Comparison of ENCODE assay signal across 12 cellular contexts in genomic region chr1:193181985-193182384, GRCh38. TPM values are rescaled to one million over a fixed set of nuclear protein-coding genes. Genes with fewer than 3 reads are reported as not detected.
A peak's percentile ranks its signal among the peaks of the same experiment; 100 is the strongest.
DNase-seq lines count a peak whose midpoint lies in the region; ATAC-seq, FAIRE-seq and TF ChIP-seq lines count a peak whose summit lies in the region.
"Had no signal": no experiment of that assay in that cellular context is flagged by ENCODE, and none has a peak within 500 bp of the region (broad histone marks: within the 10 kb centered on the region; RNA-seq: fewer than 3 reads in every experiment).

No MANE protein-coding gene starts in this region.

- peaks cover 28% of the 10 kb centered on the region for H3F3A ChIP-seq in GM23248 (ENCODE audit: insufficient read depth)

- POLR2A ChIA-PET in GM12878 (lab: Charles Lee): no interaction called here

- no peaks in the 10 kb centered on the region for H3K36me3 Mint-ChIP-seq in natural killer cell

- H3K27ac Mint-ChIP-seq in natural killer cell: no peak overlapping the region
- H3K27ac Mint-ChIP-seq: activated B cell treated with CpG ODN at 0.5 μM for 24 hours had no signal

- TF ChIP-seq RAD21 in GM12878 (IDR thresholded peaks at IDR 0.05; ENCODE audit: insufficient read depth, low read depth, low read length): no peak

- no peaks in the 10 kb centered on the region for H4K20me1 ChIP-seq in GM23248 (ENCODE audit: insufficient read depth)
- H4K20me1 ChIP-seq in GM12878 (ENCODE audit: control insufficient read depth, insufficient read depth): no peaks in the 10 kb centered on the region

- H3K4me3 Mint-ChIP-seq in natural killer cell: no peak overlapping the region
- H3K4me3 Mint-ChIP-seq: activated B cell treated with CpG ODN at 0.5 μM for 24 hours had no signal

- ATAC-seq in GM12878 (peak; percentile 32; the same call in 2 of the 3 replicates), SK-N-SH treated with all-trans-retinoic acid at 6 μM for 48 hours (no peak), natural killer cell (no peak), HG03521 (IDR thresholded peaks at IDR 0.05; ENCODE audit: unreplicated experiment) (no peak)

- H3K4me1 ChIP-seq in GM23248 (ENCODE audit: insufficient read depth): peaks cover 59% of the 10 kb centered on the region
- H3K4me1 ChIP-seq in GM12878 (ENCODE audit: control insufficient read depth, insufficient read depth, low read length): no peaks in the 10 kb centered on the region

- TF ChIP-seq EP300 in GM12878 (IDR thresholded peaks at IDR 0.05; ENCODE audit: borderline replicate concordance in 1 of 2, control insufficient read depth in 1 of 2, low read depth in 2 of 2, low read length in 2 of 2): no peak

- no peak for FAIRE-seq in GM12878 (lab: Jason Lieb, UNC)
- FAIRE-seq: endothelial cell of umbilical vein had no signal

- BruUV-seq in GM12878 (replicated peaks; lab: Mats Ljungman, UMichigan): no TSS peak

- in situ Hi-C loops in GM23248 (cut with MboI) (no loop called here), GM12878 (cut with MboI) (no loop called here)

- peak overlapping the region; percentile 56 for H3K27ac ChIP-seq in GM23248
- H3K27ac ChIP-seq in GM12878 (ENCODE audit: control insufficient read depth, insufficient read depth): no peak overlapping the region

- H3K9ac ChIP-seq in GM23248: peak overlapping the region; percentile 13; the same call in 1 of the 2 replicates
- H3K9ac ChIP-seq in GM12878 (ENCODE audit: control insufficient read depth, insufficient read depth, low read length): no peak overlapping the region

- H3K4me3 ChIP-seq in GM23248 (no peak overlapping the region), GM12878 (no peak overlapping the region)

- H3K4me2 ChIP-seq in GM23248 (ENCODE audit: unreplicated experiment) (no peak overlapping the region), GM12878 (ENCODE audit: control insufficient read depth, insufficient read depth) (no peak overlapping the region)

- H3K27me3 ChIP-seq in GM23248 (replicated peaks; ENCODE audit: insufficient read depth): no peaks in the 10 kb centered on the region
- H3K27me3 ChIP-seq in GM12878 (replicated peaks in 1 of 2; ENCODE audit: control insufficient read depth in 2 of 2, insufficient read depth in 2 of 2, low read length in 1 of 2): no peaks in the 10 kb centered on the region

- H3K9me3 ChIP-seq in GM23248 (ENCODE audit: low read depth): no peaks in the 10 kb centered on the region
- H3K9me3 ChIP-seq in GM12878 (replicated peaks; ENCODE audit: control insufficient read depth, insufficient read depth, low read length): no peaks in the 10 kb centered on the region

- H3K36me3 ChIP-seq in GM23248 (ENCODE audit: low read depth): no peaks in the 10 kb centered on the region
- H3K36me3 ChIP-seq in GM12878 (ENCODE audit: control insufficient read depth in 2 of 2, insufficient read depth in 2 of 2, low read length in 1 of 2): no peaks in the 10 kb centered on the region; a peak in 1 of 4 replicates

- peaks cover 96% of the 10 kb centered on the region for H3K79me2 ChIP-seq in GM23248 (ENCODE audit: insufficient read depth)
- H3K79me2 ChIP-seq in GM12878 (ENCODE audit: control insufficient read depth, insufficient read depth, low read length): peaks cover 14% of the 10 kb centered on the region

- WGBS in GM23248 (ENCODE audit: low coverage in 1 of 2, low lambda C conversion rate in 2 of 2, missing lambda C conversion rate in 2 of 2), 2 experiments: 65 to 75% methylated on average over 2 of the region's 2 CpGs
- WGBS in GM12878 (ENCODE audit: insufficient coverage, insufficient replicate concordance, low lambda C conversion rate, missing lambda C conversion rate): 76% methylated on average over 2 of the region's 2 CpGs

- CTCF ChIA-PET in GM12878 (lab: Yijun Ruan, JAX): interaction anchor here (0.7 to 3.2 kb wide), 2 partner anchors 9 to 44 kb away, joined by 3 to 13 read pairs; no protein-coding TSS in a partner anchor

- intact Hi-C loops in GM12878 (cut with micrococcal nuclease; ENCODE audit: unreplicated experiment) (loop anchor here (2.0 to 10.0 kb wide), 3 partner anchors 157 to 353 kb away; no protein-coding TSS in a partner anchor), natural killer cell (cut with micrococcal nuclease) (loop anchor here (10.0 kb wide), 1 partner anchor 573 kb away; no protein-coding TSS in a partner anchor)

- RAD21 ChIA-PET in GM12878 (lab: Charles Lee; ENCODE audit: unreplicated experiment): no interaction called here

- no peaks in the 10 kb centered on the region for H3K9me2 ChIP-seq in GM23248 (ENCODE audit: insufficient read depth)

- no peak overlapping the region for H2AFZ ChIP-seq in GM23248
- no peak overlapping the region for H2AFZ ChIP-seq in GM12878 (ENCODE audit: control insufficient read depth, low read depth, low read length)

- peak; percentile 65 for DNase-seq in COR-L47 (lab: John Stamatoyannopoulos, UW)
- DNase-seq in GM23248: peak; percentile 26
- no peak for DNase-seq in GM12878 (ENCODE audit: low read depth, low spot score)
- peak; percentile 26 for DNase-seq in medulla oblongata (ENCODE audit: extremely low spot score)
- no peak for DNase-seq in natural killer cell
- no peak for DNase-seq in NOMO-1 (lab: John Stamatoyannopoulos, UW; ENCODE audit: unreplicated experiment in 2 of 2)
- DNase-seq: activated B cell treated with CpG ODN at 0.5 μM for 24 hours, amniotic stem cell, retina had no signal

- TF ChIP-seq CTCF in GM12878 (IDR thresholded peaks at IDR 0.05 in 2 of 3, conservative IDR thresholded peaks at IDR 0.05 in 1 of 3; ENCODE audit: control insufficient read depth in 2 of 3, extremely low read depth in 1 of 3, insufficient read depth in 1 of 3, low read depth in 3 of 3, low read length in 3 of 3): no peak
- TF ChIP-seq CTCF in natural killer cell (IDR thresholded peaks at IDR 0.05): no peak

- no peak for TF ChIP-seq POLR2A in GM12878 (IDR thresholded peaks at IDR 0.05; ENCODE audit: low read depth, low read length)

- SMC1A ChIA-PET in GM12878 (lab: Charles Lee; ENCODE audit: uncharacterized antibody, unreplicated experiment): interaction anchor here (0.7 to 1.0 kb wide), 2 partner anchors 18 to 156 kb away, joined by 3 to 6 read pairs; no protein-coding TSS in a partner anchor

- H3K9me3 Mint-ChIP-seq in natural killer cell: no peaks in the 10 kb centered on the region
- H3K9me3 Mint-ChIP-seq: activated B cell treated with CpG ODN at 0.5 μM for 24 hours had no signal

- H3K27me3 Mint-ChIP-seq in natural killer cell (ENCODE audit: low read depth in 2 of 2): no peaks in the 10 kb centered on the region
- H3K27me3 Mint-ChIP-seq: activated B cell treated with CpG ODN at 0.5 μM for 24 hours had no signal

- H3K4me1 Mint-ChIP-seq in natural killer cell: peaks cover 25 to 32% of the 10 kb centered on the region in 2 donors

TF ChIP-seq in GM12878, 131 proteins besides CTCF, POLR2A, EP300 and RAD21 (continues in another document):
- no peak for TF ChIP-seq ZNF24 (IDR thresholded peaks at IDR 0.05)
- no peak for TF ChIP-seq NRF1 (conservative IDR thresholded peaks at IDR 0.05; ENCODE audit: low read depth, low read length)
- no peak for TF ChIP-seq SREBF2 (IDR thresholded peaks at IDR 0.05; ENCODE audit: low read length)
- TF ChIP-seq HDGF (IDR thresholded peaks at IDR 0.05): no peak
- no peak for TF ChIP-seq NFXL1 (IDR thresholded peaks at IDR 0.05; ENCODE audit: borderline replicate concordance)
- no peak for TF ChIP-seq IRF3 (IDR thresholded peaks at IDR 0.05)

TF ChIP-seq in SK-N-SH treated with all-trans-retinoic acid at 6 μM for 48 hours, 23 proteins besides CTCF, POLR2A, EP300 and RAD21 (continues in another document):
- TF ChIP-seq ZFP3 (CRISPR knock-in tag; IDR thresholded peaks at IDR 0.05) (no peak), CSDC2 (CRISPR knock-in tag; IDR thresholded peaks at IDR 0.05) (no peak), PATZ1 (CRISPR knock-in tag; IDR thresholded peaks at IDR 0.05; ENCODE audit: borderline replicate concordance) (no peak), ZNF70 (CRISPR knock-in tag; IDR thresholded peaks at IDR 0.05) (no peak), RARB (CRISPR knock-in tag; IDR thresholded peaks at IDR 0.05) (no peak)

RNA-seq across cellular contexts. Expression of gene B3GALT2, which starts 4.4 kb away (rescaled TPM):
- total RNA-seq in GM23248 (2014; rRNA removed; shearing (Covaris generic)): 4.7 and 4.8 TPM in 2 replicates
- polyA plus RNA-seq in GM23248 (2016; fragmentation: Nextera tagmentation; extraction: Ambion mirVana) (2.5 and 2.8 TPM in 2 replicates), GM12878 (2011; rRNA removed) (not detected in 2 replicates), GM12878 (2014; fragmentation: Illumina TruSeq; extraction: Trizol) (not detected in 2 replicates), GM12878 (2014; fragmentation: Nextera tagmentation; extraction: Ambion mirVana) (under 1 TPM in 1 of 2 experiments, not detected in 1; 0.14 TPM), GM12878 (2014; rRNA removed) (not detected in 2 replicates), GM12878 (2016; fragmentation: Nextera tagmentation; extraction: Ambion mirVana) (under 1 TPM; 0.10 to 0.25 TPM)
- total RNA-seq in GM12878 (2013; cell fraction: nucleolus; rRNA removed): not detected in 2 replicates
- total RNA-seq in GM12878 (2014; rRNA removed) (not detected in 2 replicates), GM12878 (2014; rRNA removed; fragmentation: Illumina TruSeq; extraction: Trizol) (not detected in 2 replicates), GM12878 (2021) (not detected in 2 replicates), natural killer cell (not detected)
- polyA plus RNA-seq in GM12878 (2011; ENCODE audit: low read depth): 0.07 TPM
- polyA plus RNA-seq in GM12878 (2011; cell fraction: cytosol; rRNA removed): not detected in 2 replicates
- polyA plus RNA-seq in GM12878 (2011; cell fraction: nucleus; rRNA removed): not detected in 2 replicates
- polyA plus RNA-seq in GM12878 (2012): 0.06 and 0.08 TPM in 2 replicates
- not detected in 2 replicates for polyA minus RNA-seq in GM12878 (2011; rRNA and poly(A)+ RNA removed)
- not detected in 2 replicates for polyA minus RNA-seq in GM12878 (2011; cell fraction: cytosol; rRNA and poly(A)+ RNA removed)
- polyA minus RNA-seq in GM12878 (2011; cell fraction: nucleus; rRNA and poly(A)+ RNA removed): not detected in 2 replicates
- total RNA-seq: activated B cell treated with CpG ODN at 0.5 μM for 24 hours, endothelial cell of umbilical vein had no signal
- polyA plus RNA-seq: endothelial cell of umbilical vein had no signal

Comparison
In these comparisons a context has a peak if more than half of its experiments do, and no peak if none do; other contexts are left out.
1. DNase-seq: peak in COR-L47 (single experiment), GM23248 (single experiment) and medulla oblongata (single experiment); none in GM12878 (single experiment), natural killer cell (single experiment) and NOMO-1 (0 of 2).